ENCODE assay signal across 8 cellular contexts in genomic region chr11:61061081-61061826, GRCh38.
DNase-seq lines count a peak whose midpoint lies in the region; ATAC-seq lines count a peak whose summit lies in the region.

No MANE protein-coding gene starts in this region.

- no peaks in the 10 kb centered on the region for H3K9me3 Mint-ChIP-seq in activated naive CD8-positive, alpha-beta T cell (ENCODE audit: low read depth)

- peak; percentile 82 for ATAC-seq in GM18909 (IDR thresholded peaks at IDR 0.05; ENCODE audit: poor library complexity, unreplicated experiment)
- peak; percentile 78 for ATAC-seq in HG03066 (IDR thresholded peaks at IDR 0.05; ENCODE audit: low read depth, unreplicated experiment)

- H3K27me3 Mint-ChIP-seq in activated naive CD8-positive, alpha-beta T cell, result no peaks in the 10 kb centered on the region

- H3K27ac Mint-ChIP-seq in activated naive CD8-positive, alpha-beta T cell, result peak overlapping the region; percentile 97

- peaks cover 75% of the 10 kb centered on the region for H3K4me1 Mint-ChIP-seq in activated naive CD8-positive, alpha-beta T cell (ENCODE audit: low read depth)

- peak overlapping the region; percentile 85 for H3K4me3 Mint-ChIP-seq in activated naive CD8-positive, alpha-beta T cell

- peak; percentile 67 for DNase-seq in SKM-1 (lab: John Stamatoyannopoulos, UW; ENCODE audit: unreplicated experiment)
- DNase-seq in stimulated activated CD4-positive, alpha-beta T cell treated with anti-CD3 and anti-CD28 coated beads, Interleukin-1b, Interleukin-23, amount 100 ng/mL, for 24 hours (ENCODE audit: low read depth in 4 of 4, low spot score in 1 of 4), result peak; percentile 48 to 80 (median 70)
- no peak for DNase-seq in hepatic stellate cell (ENCODE audit: low spot score)
- no peak for DNase-seq in NCI-H1105 (lab: John Stamatoyannopoulos, UW)
- no peak for DNase-seq in GF-D8 (lab: John Stamatoyannopoulos, UW)

- peaks cover 22% of the 10 kb centered on the region for H3K36me3 Mint-ChIP-seq in activated naive CD8-positive, alpha-beta T cell

Comparison
In these comparisons a context has a peak if more than half of its experiments do, and no peak if none do; other contexts are left out.
1. DNase-seq: peak in SKM-1 (single experiment) and stimulated activated CD4-positive, alpha-beta T cell treated with anti-CD3 and anti-CD28 coated beads, Interleukin-1b, Interleukin-23, amount 100 ng/mL, for 24 hours (4 of 4); none in hepatic stellate cell (single experiment), NCI-H1105 (single experiment) and GF-D8 (single experiment).